ENCODE assay signal across 1 cellular context in the genomic region with DNA sequence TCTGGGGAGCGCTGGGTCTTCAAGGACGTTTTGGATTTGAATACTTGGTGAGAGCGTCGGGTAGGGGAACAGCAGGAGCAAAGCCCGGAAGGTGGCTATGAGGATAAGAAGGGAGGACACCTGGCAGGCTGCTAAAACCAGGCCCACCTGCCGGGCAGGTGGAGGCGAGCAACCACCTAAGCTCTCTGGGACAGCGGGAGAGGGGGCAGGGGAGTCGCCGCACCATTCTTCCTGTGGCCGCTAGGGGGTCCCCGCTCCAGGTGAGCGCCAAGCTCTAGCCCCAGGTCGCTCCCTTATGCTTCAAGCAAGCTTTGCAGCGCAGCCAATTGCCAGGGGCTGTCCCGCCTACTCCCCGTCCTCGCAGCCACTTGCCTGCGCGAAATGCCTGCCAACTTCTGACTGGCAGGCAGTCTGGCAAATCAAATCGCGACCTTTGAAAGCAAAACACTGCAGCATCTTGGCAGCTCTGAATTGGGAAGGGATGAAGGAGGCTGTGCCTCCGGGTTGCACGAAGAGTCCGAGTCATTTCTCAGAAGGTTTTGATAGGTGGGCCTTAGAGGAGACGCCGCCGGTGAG.
A peak's percentile ranks its signal among the peaks of the same experiment; 100 is the strongest.
TF ChIP-seq lines count a peak whose summit lies in the region.

A gene (plus strand): TSS at position 469 of the 576 bp plus-strand sequence. CDS start 3,746 bp downstream, outside the sequence.

TF ChIP-seq in HepG2, 621 proteins besides CTCF, POLR2A, EP300 and RAD21 (continued from another document and continues in another):
- TF ChIP-seq, protein P1, sequence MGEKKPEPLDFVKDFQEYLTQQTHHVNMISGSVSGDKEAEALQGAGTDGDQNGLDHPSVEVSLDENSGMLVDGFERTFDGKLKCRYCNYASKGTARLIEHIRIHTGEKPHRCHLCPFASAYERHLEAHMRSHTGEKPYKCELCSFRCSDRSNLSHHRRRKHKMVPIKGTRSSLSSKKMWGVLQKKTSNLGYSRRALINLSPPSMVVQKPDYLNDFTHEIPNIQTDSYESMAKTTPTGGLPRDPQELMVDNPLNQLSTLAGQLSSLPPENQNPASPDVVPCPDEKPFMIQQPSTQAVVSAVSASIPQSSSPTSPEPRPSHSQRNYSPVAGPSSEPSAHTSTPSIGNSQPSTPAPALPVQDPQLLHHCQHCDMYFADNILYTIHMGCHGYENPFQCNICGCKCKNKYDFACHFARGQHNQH (CRISPR knock-in tag; IDR thresholded peaks at IDR 0.05), result no peak; the same call in 1 of the 2 replicates
- TF ChIP-seq HNRNPUL1 (IDR thresholded peaks at IDR 0.05; ENCODE audit: low read depth, low read length) (no peak), ZNF382 (CRISPR knock-in tag; IDR thresholded peaks at IDR 0.05; ENCODE audit: borderline replicate concordance) (no peak), ZNF160 (CRISPR knock-in tag; IDR thresholded peaks at IDR 0.05) (no peak), TOPORS (CRISPR knock-in tag; IDR thresholded peaks at IDR 0.05) (no peak), HNRNPLL (IDR thresholded peaks at IDR 0.05; ENCODE audit: low read depth, low read length, poor library complexity, severe bottlenecking) (peak; percentile 54), ZNF446 (CRISPR knock-in tag; IDR thresholded peaks at IDR 0.05) (no peak), KLF15 (CRISPR knock-in tag; IDR thresholded peaks at IDR 0.05; ENCODE audit: borderline replicate concordance) (no peak), PAWR (CRISPR knock-in tag; IDR thresholded peaks at IDR 0.05; ENCODE audit: borderline replicate concordance) (no peak), TSC22D2 (CRISPR knock-in tag; IDR thresholded peaks at IDR 0.05; ENCODE audit: borderline replicate concordance) (no peak), HDAC2 (CRISPR knock-in tag; IDR thresholded peaks at IDR 0.05) (peak; percentile 47; the same call in 1 of the 2 replicates), SAP130 (CRISPR knock-in tag; IDR thresholded peaks at IDR 0.05; ENCODE audit: low read depth) (peak; percentile 68), SMARCC2 (IDR thresholded peaks at IDR 0.05) (no peak), SOX13 (IDR thresholded peaks at IDR 0.05) (no peak), SOX13 (CRISPR knock-in tag; conservative IDR thresholded peaks at IDR 0.05 in 1 of 2, IDR thresholded peaks at IDR 0.05 in 1 of 2) (no peak; a peak in 1 of 4 replicates), SRSF4 (IDR thresholded peaks at IDR 0.05; ENCODE audit: low read depth, low read length, poor library complexity, severe bottlenecking) (no peak), ZNF703 (CRISPR knock-in tag; IDR thresholded peaks at IDR 0.05; ENCODE audit: borderline replicate concordance) (no peak), SKI (IDR thresholded peaks at IDR 0.05; ENCODE audit: partially characterized antibody) (peak; percentile 33), ZSCAN30 (CRISPR knock-in tag; IDR thresholded peaks at IDR 0.05) (no peak), CBX1 (IDR thresholded peaks at IDR 0.05; ENCODE audit: low read depth) (no peak), MAZ (IDR thresholded peaks at IDR 0.05; ENCODE audit: borderline replicate concordance, low read depth, low read length) (peak; percentile 68; the same call in 1 of the 2 replicates), MAZ (CRISPR knock-in tag; IDR thresholded peaks at IDR 0.05; ENCODE audit: low read depth) (peak; percentile 48; the same call in 1 of the 2 replicates), SATB2 (CRISPR knock-in tag; IDR thresholded peaks at IDR 0.05) (no peak), POLR2AphosphoS2 (IDR thresholded peaks at IDR 0.05; ENCODE audit: low read depth, low read length) (no peak), KDM6A (CRISPR knock-in tag; IDR thresholded peaks at IDR 0.05; ENCODE audit: low read depth) (no peak), THYN1 (CRISPR knock-in tag; IDR thresholded peaks at IDR 0.05; ENCODE audit: borderline replicate concordance, low read depth) (no peak), ZNF720 (CRISPR knock-in tag; IDR thresholded peaks at IDR 0.05) (0 out of 2 replicates have a peak, but pooled peaks have one; percentile 29), MIXL1 (CRISPR knock-in tag; IDR thresholded peaks at IDR 0.05) (peak; percentile 44; the same call in 1 of the 2 replicates), ZSCAN20 (CRISPR knock-in tag; IDR thresholded peaks at IDR 0.05; ENCODE audit: borderline replicate concordance) (no peak), FOXA3 (CRISPR knock-in tag; IDR thresholded peaks at IDR 0.05) (peak; percentile 26; the same call in 1 of the 2 replicates), ZBTB1 (CRISPR knock-in tag; IDR thresholded peaks at IDR 0.05; ENCODE audit: borderline replicate concordance) (no peak), ZNF652 (CRISPR knock-in tag; IDR thresholded peaks at IDR 0.05; ENCODE audit: borderline replicate concordance, low read depth) (no peak), ZNF775 (CRISPR knock-in tag; IDR thresholded peaks at IDR 0.05; ENCODE audit: borderline replicate concordance) (no peak), HOXA7 (CRISPR knock-in tag; IDR thresholded peaks at IDR 0.05) (no peak), KLF12 (CRISPR knock-in tag; IDR thresholded peaks at IDR 0.05; ENCODE audit: borderline replicate concordance) (peak; percentile 64; the same call in 1 of the 2 replicates)
- TF ChIP-seq, protein P2, sequence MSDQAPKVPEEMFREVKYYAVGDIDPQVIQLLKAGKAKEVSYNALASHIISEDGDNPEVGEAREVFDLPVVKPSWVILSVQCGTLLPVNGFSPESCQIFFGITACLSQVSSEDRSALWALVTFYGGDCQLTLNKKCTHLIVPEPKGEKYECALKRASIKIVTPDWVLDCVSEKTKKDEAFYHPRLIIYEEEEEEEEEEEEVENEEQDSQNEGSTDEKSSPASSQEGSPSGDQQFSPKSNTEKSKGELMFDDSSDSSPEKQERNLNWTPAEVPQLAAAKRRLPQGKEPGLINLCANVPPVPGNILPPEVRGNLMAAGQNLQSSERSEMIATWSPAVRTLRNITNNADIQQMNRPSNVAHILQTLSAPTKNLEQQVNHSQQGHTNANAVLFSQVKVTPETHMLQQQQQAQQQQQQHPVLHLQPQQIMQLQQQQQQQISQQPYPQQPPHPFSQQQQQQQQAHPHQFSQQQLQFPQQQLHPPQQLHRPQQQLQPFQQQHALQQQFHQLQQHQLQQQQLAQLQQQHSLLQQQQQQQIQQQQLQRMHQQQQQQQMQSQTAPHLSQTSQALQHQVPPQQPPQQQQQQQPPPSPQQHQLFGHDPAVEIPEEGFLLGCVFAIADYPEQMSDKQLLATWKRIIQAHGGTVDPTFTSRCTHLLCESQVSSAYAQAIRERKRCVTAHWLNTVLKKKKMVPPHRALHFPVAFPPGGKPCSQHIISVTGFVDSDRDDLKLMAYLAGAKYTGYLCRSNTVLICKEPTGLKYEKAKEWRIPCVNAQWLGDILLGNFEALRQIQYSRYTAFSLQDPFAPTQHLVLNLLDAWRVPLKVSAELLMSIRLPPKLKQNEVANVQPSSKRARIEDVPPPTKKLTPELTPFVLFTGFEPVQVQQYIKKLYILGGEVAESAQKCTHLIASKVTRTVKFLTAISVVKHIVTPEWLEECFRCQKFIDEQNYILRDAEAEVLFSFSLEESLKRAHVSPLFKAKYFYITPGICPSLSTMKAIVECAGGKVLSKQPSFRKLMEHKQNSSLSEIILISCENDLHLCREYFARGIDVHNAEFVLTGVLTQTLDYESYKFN (CRISPR knock-in tag; conservative IDR thresholded peaks at IDR 0.05), result no peak
- TF ChIP-seq, protein P3, sequence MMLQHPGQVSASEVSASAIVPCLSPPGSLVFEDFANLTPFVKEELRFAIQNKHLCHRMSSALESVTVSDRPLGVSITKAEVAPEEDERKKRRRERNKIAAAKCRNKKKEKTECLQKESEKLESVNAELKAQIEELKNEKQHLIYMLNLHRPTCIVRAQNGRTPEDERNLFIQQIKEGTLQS (CRISPR knock-in tag; IDR thresholded peaks at IDR 0.05), result no peak
- TF ChIP-seq, protein P4, sequence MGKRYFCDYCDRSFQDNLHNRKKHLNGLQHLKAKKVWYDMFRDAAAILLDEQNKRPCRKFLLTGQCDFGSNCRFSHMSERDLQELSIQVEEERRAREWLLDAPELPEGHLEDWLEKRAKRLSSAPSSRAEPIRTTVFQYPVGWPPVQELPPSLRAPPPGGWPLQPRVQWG (CRISPR knock-in tag; IDR thresholded peaks at IDR 0.05; ENCODE audit: borderline replicate concordance, low read depth), result no peak
- TF ChIP-seq, protein P5, sequence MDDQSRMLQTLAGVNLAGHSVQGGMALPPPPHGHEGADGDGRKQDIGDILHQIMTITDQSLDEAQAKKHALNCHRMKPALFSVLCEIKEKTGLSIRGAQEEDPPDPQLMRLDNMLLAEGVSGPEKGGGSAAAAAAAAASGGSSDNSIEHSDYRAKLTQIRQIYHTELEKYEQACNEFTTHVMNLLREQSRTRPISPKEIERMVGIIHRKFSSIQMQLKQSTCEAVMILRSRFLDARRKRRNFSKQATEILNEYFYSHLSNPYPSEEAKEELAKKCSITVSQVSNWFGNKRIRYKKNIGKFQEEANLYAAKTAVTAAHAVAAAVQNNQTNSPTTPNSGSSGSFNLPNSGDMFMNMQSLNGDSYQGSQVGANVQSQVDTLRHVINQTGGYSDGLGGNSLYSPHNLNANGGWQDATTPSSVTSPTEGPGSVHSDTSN (CRISPR knock-in tag; IDR thresholded peaks at IDR 0.05; ENCODE audit: borderline replicate concordance), result peak; percentile 99
- TF ChIP-seq, protein P6, sequence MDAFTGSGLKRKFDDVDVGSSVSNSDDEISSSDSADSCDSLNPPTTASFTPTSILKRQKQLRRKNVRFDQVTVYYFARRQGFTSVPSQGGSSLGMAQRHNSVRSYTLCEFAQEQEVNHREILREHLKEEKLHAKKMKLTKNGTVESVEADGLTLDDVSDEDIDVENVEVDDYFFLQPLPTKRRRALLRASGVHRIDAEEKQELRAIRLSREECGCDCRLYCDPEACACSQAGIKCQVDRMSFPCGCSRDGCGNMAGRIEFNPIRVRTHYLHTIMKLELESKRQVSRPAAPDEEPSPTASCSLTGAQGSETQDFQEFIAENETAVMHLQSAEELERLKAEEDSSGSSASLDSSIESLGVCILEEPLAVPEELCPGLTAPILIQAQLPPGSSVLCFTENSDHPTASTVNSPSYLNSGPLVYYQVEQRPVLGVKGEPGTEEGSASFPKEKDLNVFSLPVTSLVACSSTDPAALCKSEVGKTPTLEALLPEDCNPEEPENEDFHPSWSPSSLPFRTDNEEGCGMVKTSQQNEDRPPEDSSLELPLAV (CRISPR knock-in tag; conservative IDR thresholded peaks at IDR 0.05; ENCODE audit: low read depth), result no peak
- TF ChIP-seq, protein P7, sequence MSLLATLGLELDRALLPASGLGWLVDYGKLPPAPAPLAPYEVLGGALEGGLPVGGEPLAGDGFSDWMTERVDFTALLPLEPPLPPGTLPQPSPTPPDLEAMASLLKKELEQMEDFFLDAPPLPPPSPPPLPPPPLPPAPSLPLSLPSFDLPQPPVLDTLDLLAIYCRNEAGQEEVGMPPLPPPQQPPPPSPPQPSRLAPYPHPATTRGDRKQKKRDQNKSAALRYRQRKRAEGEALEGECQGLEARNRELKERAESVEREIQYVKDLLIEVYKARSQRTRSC (CRISPR knock-in tag; IDR thresholded peaks at IDR 0.05; ENCODE audit: low read depth), result no peak
- TF ChIP-seq, protein P8, sequence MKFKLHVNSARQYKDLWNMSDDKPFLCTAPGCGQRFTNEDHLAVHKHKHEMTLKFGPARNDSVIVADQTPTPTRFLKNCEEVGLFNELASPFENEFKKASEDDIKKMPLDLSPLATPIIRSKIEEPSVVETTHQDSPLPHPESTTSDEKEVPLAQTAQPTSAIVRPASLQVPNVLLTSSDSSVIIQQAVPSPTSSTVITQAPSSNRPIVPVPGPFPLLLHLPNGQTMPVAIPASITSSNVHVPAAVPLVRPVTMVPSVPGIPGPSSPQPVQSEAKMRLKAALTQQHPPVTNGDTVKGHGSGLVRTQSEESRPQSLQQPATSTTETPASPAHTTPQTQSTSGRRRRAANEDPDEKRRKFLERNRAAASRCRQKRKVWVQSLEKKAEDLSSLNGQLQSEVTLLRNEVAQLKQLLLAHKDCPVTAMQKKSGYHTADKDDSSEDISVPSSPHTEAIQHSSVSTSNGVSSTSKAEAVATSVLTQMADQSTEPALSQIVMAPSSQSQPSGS (CRISPR knock-in tag; IDR thresholded peaks at IDR 0.05), result peak; percentile 53; the same call in 1 of the 2 replicates
- TF ChIP-seq, protein P9, sequence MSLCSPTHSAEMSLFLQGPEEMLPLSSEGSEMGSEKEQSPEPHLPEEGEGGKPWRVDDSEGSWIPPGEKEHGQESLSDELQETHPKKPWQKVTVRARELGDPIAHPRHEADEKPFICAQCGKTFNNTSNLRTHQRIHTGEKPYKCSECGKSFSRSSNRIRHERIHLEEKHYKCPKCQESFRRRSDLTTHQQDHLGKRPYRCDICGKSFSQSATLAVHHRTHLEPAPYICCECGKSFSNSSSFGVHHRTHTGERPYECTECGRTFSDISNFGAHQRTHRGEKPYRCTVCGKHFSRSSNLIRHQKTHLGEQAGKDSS (CRISPR knock-in tag; IDR thresholded peaks at IDR 0.05; ENCODE audit: borderline replicate concordance, low read depth), result no peak; the same call in 1 of the 2 replicates
- TF ChIP-seq, protein P10, sequence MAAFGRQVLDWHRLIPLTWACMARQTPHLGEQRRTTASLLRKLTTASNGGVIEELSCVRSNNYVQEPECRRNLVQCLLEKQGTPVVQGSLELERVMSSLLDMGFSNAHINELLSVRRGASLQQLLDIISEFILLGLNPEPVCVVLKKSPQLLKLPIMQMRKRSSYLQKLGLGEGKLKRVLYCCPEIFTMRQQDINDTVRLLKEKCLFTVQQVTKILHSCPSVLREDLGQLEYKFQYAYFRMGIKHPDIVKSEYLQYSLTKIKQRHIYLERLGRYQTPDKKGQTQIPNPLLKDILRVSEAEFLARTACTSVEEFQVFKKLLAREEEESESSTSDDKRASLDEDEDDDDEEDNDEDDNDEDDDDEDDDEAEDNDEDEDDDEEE (CRISPR knock-in tag; IDR thresholded peaks at IDR 0.05), result no peak
- TF ChIP-seq, protein P11, sequence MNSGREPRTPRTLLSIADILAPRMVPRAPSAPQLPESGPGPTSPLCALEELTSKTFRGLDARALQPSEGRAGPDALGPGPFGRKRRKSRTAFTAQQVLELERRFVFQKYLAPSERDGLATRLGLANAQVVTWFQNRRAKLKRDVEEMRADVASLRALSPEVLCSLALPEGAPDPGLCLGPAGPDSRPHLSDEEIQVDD (CRISPR knock-in tag; IDR thresholded peaks at IDR 0.05; ENCODE audit: borderline replicate concordance), result no peak
- TF ChIP-seq, protein P12, sequence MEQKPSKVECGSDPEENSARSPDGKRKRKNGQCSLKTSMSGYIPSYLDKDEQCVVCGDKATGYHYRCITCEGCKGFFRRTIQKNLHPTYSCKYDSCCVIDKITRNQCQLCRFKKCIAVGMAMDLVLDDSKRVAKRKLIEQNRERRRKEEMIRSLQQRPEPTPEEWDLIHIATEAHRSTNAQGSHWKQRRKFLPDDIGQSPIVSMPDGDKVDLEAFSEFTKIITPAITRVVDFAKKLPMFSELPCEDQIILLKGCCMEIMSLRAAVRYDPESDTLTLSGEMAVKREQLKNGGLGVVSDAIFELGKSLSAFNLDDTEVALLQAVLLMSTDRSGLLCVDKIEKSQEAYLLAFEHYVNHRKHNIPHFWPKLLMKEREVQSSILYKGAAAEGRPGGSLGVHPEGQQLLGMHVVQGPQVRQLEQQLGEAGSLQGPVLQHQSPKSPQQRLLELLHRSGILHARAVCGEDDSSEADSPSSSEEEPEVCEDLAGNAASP (CRISPR knock-in tag; IDR thresholded peaks at IDR 0.05; ENCODE audit: borderline replicate concordance), result no peak
- TF ChIP-seq, protein P13, sequence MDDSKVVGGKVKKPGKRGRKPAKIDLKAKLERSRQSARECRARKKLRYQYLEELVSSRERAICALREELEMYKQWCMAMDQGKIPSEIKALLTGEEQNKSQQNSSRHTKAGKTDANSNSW (CRISPR knock-in tag; IDR thresholded peaks at IDR 0.05; ENCODE audit: borderline replicate concordance), result no peak
